8 cellular contexts compared by ENCODE assay signal in the genomic region with DNA sequence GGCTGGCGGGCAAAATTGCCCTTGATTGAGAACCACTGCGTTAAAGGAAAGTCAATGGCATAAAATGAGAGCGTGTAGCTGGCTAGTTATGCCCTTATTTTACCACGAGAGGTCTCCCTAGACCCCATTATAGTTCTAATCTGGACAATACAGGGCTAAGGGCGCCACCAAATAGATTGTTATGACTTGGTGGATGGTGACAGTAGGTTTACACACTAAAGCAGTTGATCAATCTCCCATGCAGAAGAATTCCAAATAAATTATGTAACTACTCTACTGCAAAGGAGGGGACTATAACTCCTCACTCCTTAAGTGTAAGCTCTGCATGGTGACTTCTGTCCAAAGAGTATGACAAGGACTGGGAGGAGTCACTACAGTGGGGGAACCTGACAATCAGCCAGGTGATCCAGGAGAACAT. TPM values are rescaled to one million over a fixed set of nuclear protein-coding genes. Genes with fewer than 3 reads are reported as not detected.
DNase-seq lines count a peak whose midpoint lies in the region; ATAC-seq and TF ChIP-seq lines count a peak whose summit lies in the region.

No MANE protein-coding gene starts in this region.

- H3K4me1 ChIP-seq in lung (ENCODE audit: control insufficient read depth in 2 of 2, insufficient read depth in 2 of 2, low read length in 2 of 2) = no peaks in the 10 kb centered on the region
- H3K4me1 ChIP-seq in thyroid gland = no peaks in the 10 kb centered on the region

- no peak for TF ChIP-seq POLR2A in thyroid gland (IDR thresholded peaks at IDR 0.05)

- peak; percentile 54 for DNase-seq in ELF-1 (ENCODE audit: low read depth, low spot score)
- DNase-seq in NCI-H2171 treated with DMSO at 0.1 percent for 48 hours (lab: John Stamatoyannopoulos, UW) = peak; percentile 76
- DNase-seq in UCSD-AML1 (lab: John Stamatoyannopoulos, UW; ENCODE audit: unreplicated experiment) = peak; percentile 12
- DNase-seq in ecto neural progenitor cell (ENCODE audit: low spot score) = peak; percentile 58
- peak; percentile 35 for DNase-seq in lung (ENCODE audit: low spot score)
- peak; percentile 13 to 30 for DNase-seq in thyroid gland

- H3K36me3 ChIP-seq in lung (ENCODE audit: control insufficient read depth in 2 of 2, insufficient read depth in 2 of 2, low read length in 2 of 2) = no peaks in the 10 kb centered on the region
- H3K36me3 ChIP-seq in thyroid gland = no peaks in the 10 kb centered on the region

- intact Hi-C loops in thyroid gland (cut with DNase I) = loop anchor here (2.0 kb wide), 1 partner anchor 130 kb away; no protein-coding TSS in a partner anchor

- ATAC-seq in HG02798 (IDR thresholded peaks at IDR 0.05; ENCODE audit: poor library complexity, unreplicated experiment) (peak; percentile 66), lung (ENCODE audit: insufficient read depth, low FRiP score) (peak; percentile 66), GM21576 (IDR thresholded peaks at IDR 0.05; ENCODE audit: unreplicated experiment) (no peak)

- WGBS in lung, 2 donors = 3 to 4% methylated on average over 5 of the region's 5 CpGs
- WGBS in thyroid gland, 2 donors = 0 to 8% methylated on average over 5 of the region's 5 CpGs

- TF ChIP-seq CTCF in lung (IDR thresholded peaks at IDR 0.05; ENCODE audit: control extremely low read depth, extremely low read depth) (peak; percentile 95), thyroid gland (IDR thresholded peaks at IDR 0.05) (peak; percentile 48 to 95 (median 88))

- H3K9me3 ChIP-seq in lung (ENCODE audit: control insufficient read depth in 2 of 2, insufficient read depth in 1 of 2, low read length in 1 of 2) = no peaks in the 10 kb centered on the region
- no peaks in the 10 kb centered on the region for H3K9me3 ChIP-seq in thyroid gland

- H3K27me3 ChIP-seq in lung (ENCODE audit: control insufficient read depth, insufficient read depth) (no peaks in the 10 kb centered on the region), thyroid gland (no peaks in the 10 kb centered on the region)

- H3K4me3 ChIP-seq in lung (no peak overlapping the region), thyroid gland (replicated peaks in 1 of 3) (no peak overlapping the region)

- H3K27ac ChIP-seq in lung (ENCODE audit: low read depth in 1 of 2, low read length in 1 of 2) (no peak overlapping the region), thyroid gland (no peak overlapping the region)

RNA-seq across cellular contexts. Expression of a gene that starts 20.4 kb away (rescaled TPM):
- total RNA-seq in lung (10 to 100 TPM; 14.3 to 47.0 TPM), thyroid gland (10 to 100 TPM; 29.5 to 67.2 (median 39.9) TPM)
- polyA plus RNA-seq in lung = 1 to 10 TPM; 7.8 to 8.5 TPM

Comparison
In these comparisons a context has a peak if more than half of its experiments do, and no peak if none do; other contexts are left out.
1. DNase-seq: peak in every context shown above with its lines; median percentile 76 in NCI-H2171 treated with DMSO at 0.1 percent for 48 hours; 58 in ecto neural progenitor cell; 54 in ELF-1; 35 in lung; 22 in thyroid gland; 12 in UCSD-AML1.